In genomic region chr6:97669191-97669651, GRCh38 we compare ENCODE assay signal across 8 cellular contexts.
A peak's percentile ranks its signal among the peaks of the same experiment; 100 is the strongest.
DNase-seq lines count a peak whose midpoint lies in the region; ATAC-seq, FAIRE-seq and TF ChIP-seq lines count a peak whose summit lies in the region.

No MANE protein-coding gene starts in this region.

- no peak for FAIRE-seq in RCC 7860 (lab: Jason Lieb, UNC)

- ATAC-seq in HG02885 (IDR thresholded peaks at IDR 0.05; ENCODE audit: poor library complexity, unreplicated experiment) (peak; percentile 99), left ventricle myocardium superior (peak; percentile 96)

- H3K4me1 ChIP-seq in OCI-LY3 (ENCODE audit: low read length): peaks cover 59% of the 10 kb centered on the region

- peak overlapping the region; percentile 85 for H3K4me3 ChIP-seq in OCI-LY3 (ENCODE audit: low read length)

- H3K36me3 ChIP-seq in OCI-LY3 (replicated peaks; ENCODE audit: low read depth, low read length): no peaks in the 10 kb centered on the region

- H3K27ac ChIP-seq in OCI-LY3 (ENCODE audit: low read length): peak overlapping the region; percentile 99

- intact Hi-C loops in left ventricle myocardium superior (cut with micrococcal nuclease): no loop called here

- peak overlapping the region; percentile 41; the same call in 1 of the 2 replicates for H2AFZ ChIP-seq in OCI-LY3 (ENCODE audit: low read depth, low read length)

- H3K4me2 ChIP-seq in OCI-LY3 (ENCODE audit: low read length): peak overlapping the region; percentile 96

- H4K20me1 ChIP-seq in OCI-LY3 (ENCODE audit: insufficient read depth, low read length): no peaks in the 10 kb centered on the region

- DNase-seq in stimulated activated CD4-positive, alpha-beta T cell treated with anti-CD3 and anti-CD28 coated beads, Interleukin-15, amount 100 ng/mL, for 24 hours: peak; percentile 27
- DNase-seq in stimulated activated CD4-positive, alpha-beta T cell treated with anti-CD3 and anti-CD28 coated beads, Interleukin-4, amount 100 ng/mL, for 1 hour: no peak
- DNase-seq in left ventricle myocardium superior: peak; percentile 44
- DNase-seq in stimulated activated CD8-positive, alpha-beta memory T cell treated with anti-CD3 and anti-CD28 coated beads, Interleukin-15, amount 100 ng/mL, for 48 hours (ENCODE audit: low read depth in 2 of 2): peak; percentile 5
- DNase-seq in RCC 7860 (ENCODE audit: low spot score): no peak
- no peak for DNase-seq in activated naive CD4-positive, alpha-beta T cell (lab: John Stamatoyannopoulos, UW)

- no peaks in the 10 kb centered on the region for H3K79me2 ChIP-seq in OCI-LY3 (ENCODE audit: low read length)

- no peak for TF ChIP-seq CTCF in OCI-LY3 (IDR thresholded peaks at IDR 0.05; ENCODE audit: low read depth, low read length)

- peak overlapping the region; percentile 89 for H3K9ac ChIP-seq in OCI-LY3 (ENCODE audit: low read length)

- no peaks in the 10 kb centered on the region for H3K9me3 ChIP-seq in OCI-LY3 (ENCODE audit: insufficient read depth, low read length)

- no peaks in the 10 kb centered on the region for H3K27me3 ChIP-seq in OCI-LY3 (ENCODE audit: low read depth, low read length)

Comparison
In these comparisons a context has a peak if more than half of its experiments do, and no peak if none do; other contexts are left out.
1. DNase-seq: peak in stimulated activated CD4-positive, alpha-beta T cell treated with anti-CD3 and anti-CD28 coated beads, Interleukin-15, amount 100 ng/mL, for 24 hours (single experiment), left ventricle myocardium superior (single experiment) and stimulated activated CD8-positive, alpha-beta memory T cell treated with anti-CD3 and anti-CD28 coated beads, Interleukin-15, amount 100 ng/mL, for 48 hours (2 of 2); none in stimulated activated CD4-positive, alpha-beta T cell treated with anti-CD3 and anti-CD28 coated beads, Interleukin-4, amount 100 ng/mL, for 1 hour (single experiment), RCC 7860 (single experiment) and activated naive CD4-positive, alpha-beta T cell (0 of 4).